In the genomic region with DNA sequence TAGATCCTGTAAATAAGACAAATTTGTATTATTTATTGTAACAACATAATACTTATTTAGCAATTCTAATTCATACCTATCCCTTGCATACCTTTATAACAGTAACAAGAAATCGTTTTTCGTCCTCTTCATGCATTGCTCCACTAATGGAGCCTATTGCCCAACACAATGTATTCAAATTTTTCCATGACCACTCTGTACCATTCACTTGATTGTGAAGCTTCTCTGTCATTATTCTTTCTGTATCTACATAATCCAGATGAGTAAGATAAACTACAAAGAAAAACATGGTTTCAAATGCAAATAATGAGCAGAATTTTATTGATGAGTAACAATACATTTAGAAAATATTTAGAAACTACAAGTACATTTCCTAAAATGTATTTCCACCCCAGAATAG, we compare ENCODE assay signal across 22 cellular contexts. TPM values are rescaled to one million over a fixed set of nuclear protein-coding genes. Genes with fewer than 3 reads are reported as not detected.
DNase-seq lines count a peak whose midpoint lies in the region; ATAC-seq, FAIRE-seq and TF ChIP-seq lines count a peak whose summit lies in the region.
"Had no signal": no experiment of that assay in that cellular context is flagged by ENCODE, and none has a peak within 500 bp of the region (broad histone marks: within the 10 kb centered on the region; RNA-seq: fewer than 3 reads in every experiment).

No MANE protein-coding gene starts in this region.

- no peak overlapping the region for H3K4me3 Mint-ChIP-seq in Calu3 (ENCODE audit: low read depth, unreplicated experiment)

- DNase-seq in HepG2 (ENCODE audit: low spot score): no peak
- DNase-seq in right lobe of liver: no peak
- DNase-seq in Calu3: no peak
- peak; percentile 51 for DNase-seq in amniotic epithelial cell (ENCODE audit: low read depth)
- DNase-seq: BE2C, COR-L47, MG63, NCI-H1930, NCI-H2171, NCI-H446 treated with DMSO at 0.1 percent for 48 hours, NCI-H748 treated with DMSO at 0.1 percent for 48 hours, Peyer's patch, Right ventricle myocardium superior, SK-N-SH had no signal

- H3K36me3 Mint-ChIP-seq in Calu3 (ENCODE audit: insufficient read depth, unreplicated experiment): peaks cover 75% of the 10 kb centered on the region

- TF ChIP-seq POLR2A in HepG2 (IDR thresholded peaks at IDR 0.05; ENCODE audit: insufficient read depth in 1 of 2, low read depth in 2 of 2, low read length in 2 of 2) (no peak), right lobe of liver (IDR thresholded peaks at IDR 0.05) (no peak)

- no peak for TF ChIP-seq CTCF in HepG2 (CRISPR knock-in tag; IDR thresholded peaks at IDR 0.05)
- TF ChIP-seq CTCF in right lobe of liver (IDR thresholded peaks at IDR 0.05): no peak
- TF ChIP-seq CTCF in Calu3 (IDR thresholded peaks at IDR 0.05; ENCODE audit: unreplicated experiment): no peak

- H3K27ac Mint-ChIP-seq in Calu3 (ENCODE audit: unreplicated experiment): no peak overlapping the region

- ATAC-seq in HepG2 (no peak), right lobe of liver (no peak), GM18873 (IDR thresholded peaks at IDR 0.05; ENCODE audit: low FRiP score, unreplicated experiment) (no peak), GM18861 (IDR thresholded peaks at IDR 0.05; ENCODE audit: unreplicated experiment) (no peak), GM21423 (IDR thresholded peaks at IDR 0.05; ENCODE audit: unreplicated experiment) (no peak)
- ATAC-seq: GM12878, HCT116 had no signal

- no peak overlapping the region for H3K27ac ChIP-seq in HepG2 (ENCODE audit: extremely low read length, insufficient read depth, low read length)
- no peak overlapping the region for H3K27ac ChIP-seq in right lobe of liver
- H3K27ac ChIP-seq: KMS-11, Peyer's patch had no signal

- H3K36me3 ChIP-seq in HepG2 (replicated peaks in 1 of 2; ENCODE audit: control insufficient read depth in 1 of 2, insufficient read depth in 2 of 2, low read length in 2 of 2) (peaks cover 25 to 89% of the 10 kb centered on the region in 2 experiments), right lobe of liver (peaks cover 5 to 74% (median 36%) of the 10 kb centered on the region in 4 donors)

- TF ChIP-seq RAD21 in HepG2 (CRISPR knock-in tag; IDR thresholded peaks at IDR 0.05): no peak

- in situ Hi-C loops in HepG2 (cut with HindIII; ENCODE audit: extremely low pct_ligation_motif_present, low pct_unique_long_range_greater_than_20kb): no loop called here

- H3K4me1 ChIP-seq in HepG2 (ENCODE audit: insufficient read depth, low read length) (no peaks in the 10 kb centered on the region), right lobe of liver (peaks cover 0 to 12% (median 0%) of the 10 kb centered on the region in 4 donors)
- H3K4me1 ChIP-seq: BE2C, Peyer's patch had no signal

- no peaks in the 10 kb centered on the region for H3K9me3 ChIP-seq in HepG2 (ENCODE audit: low read length)
- no peaks in the 10 kb centered on the region for H3K9me3 ChIP-seq in right lobe of liver
- H3K9me3 ChIP-seq: BE2C, MG63, Peyer's patch, SK-N-SH had no signal

- CTCF ChIA-PET in HepG2 (lab: Yijun Ruan, JAX; ENCODE audit: low intra/inter-chr PET ratio, low total read pairs) (no interaction called here), Calu3 (lab: Charles Lee) (no interaction called here)

- no peak overlapping the region for H3K4me3 ChIP-seq in HepG2 (replicated peaks in 1 of 3; ENCODE audit: insufficient read depth in 1 of 3, low read depth in 2 of 3, low read length in 3 of 3)
- no peak overlapping the region for H3K4me3 ChIP-seq in right lobe of liver
- H3K4me3 ChIP-seq: GM12878, MG63, Peyer's patch had no signal

- H3K27me3 Mint-ChIP-seq in Calu3 (ENCODE audit: unreplicated experiment): no peaks in the 10 kb centered on the region

- H4K20me1 ChIP-seq in HepG2 (ENCODE audit: insufficient read depth, low read length): no peaks in the 10 kb centered on the region; the same call in 1 of the 2 replicates

- TF ChIP-seq EP300 in HepG2 (IDR thresholded peaks at IDR 0.05; ENCODE audit: low read depth in 2 of 2, low read length in 2 of 2) (no peak), HepG2 (CRISPR knock-in tag; IDR thresholded peaks at IDR 0.05; ENCODE audit: borderline replicate concordance) (no peak)

- intact Hi-C loops in HepG2 (cut with micrococcal nuclease; ENCODE audit: unreplicated experiment) (no loop called here), right lobe of liver (cut with DNase I) (no loop called here), Calu3 (cut with micrococcal nuclease; ENCODE audit: unreplicated experiment) (no loop called here)

- POLR2A ChIA-PET in HepG2 (lab: Yijun Ruan, JAX): no interaction called here

- H3K4me1 Mint-ChIP-seq in Calu3 (ENCODE audit: low read depth, unreplicated experiment): no peaks in the 10 kb centered on the region

- no peak overlapping the region for H3K9ac ChIP-seq in HepG2 (ENCODE audit: insufficient read depth, low read depth, low read length)
- H3K9ac ChIP-seq: KMS-11, SK-N-SH had no signal

- peaks cover 2% of the 10 kb centered on the region for H3K79me2 ChIP-seq in HepG2 (ENCODE audit: insufficient read depth, low read length)

- TSS peak; percentile 52 for BruUV-seq in HepG2 (replicated peaks; lab: Mats Ljungman, UMichigan)
- BruUV-seq in Calu3 (replicated peaks; lab: Mats Ljungman, UMichigan): TSS peak; percentile 63

- no peaks in the 10 kb centered on the region for H3K27me3 ChIP-seq in HepG2 (ENCODE audit: control insufficient read depth in 1 of 2, insufficient read depth in 2 of 2, low read length in 2 of 2)
- H3K27me3 ChIP-seq in right lobe of liver: no peaks in the 10 kb centered on the region
- H3K27me3 ChIP-seq: BE2C, MG63, Peyer's patch had no signal

- no peak overlapping the region for H2AFZ ChIP-seq in HepG2 (ENCODE audit: low read length)

- 96% methylated on average over 2 of the region's 2 CpGs for WGBS in HepG2 (ENCODE audit: low lambda C conversion rate)
- WGBS in right lobe of liver (ENCODE audit: insufficient coverage, low coverage, low lambda C conversion rate, missing lambda C conversion rate): 88% methylated on average over 2 of the region's 2 CpGs

- no peak for FAIRE-seq in HepG2 (lab: Jason Lieb, UNC)
- FAIRE-seq: GM12878, GM18507, HTR-8/SVneo had no signal

- no peak overlapping the region for H3K4me2 ChIP-seq in HepG2 (ENCODE audit: low read depth, low read length)
- H3K4me2 ChIP-seq: KMS-11, SK-N-SH had no signal

- no peaks in the 10 kb centered on the region for H3K9me3 Mint-ChIP-seq in Calu3 (ENCODE audit: low read depth, unreplicated experiment)

TF ChIP-seq in HepG2, 621 proteins besides CTCF, POLR2A, EP300 and RAD21:
- 0 out of 2 replicates have a peak, but pooled peaks have one; percentile 41 for TF ChIP-seq CEBPB (IDR thresholded peaks at IDR 0.05; ENCODE audit: borderline replicate concordance, low read depth, low read length)
- no peak for TF ChIP-seq SCMH1 (CRISPR knock-in tag; IDR thresholded peaks at IDR 0.05; ENCODE audit: borderline replicate concordance)

RNA-seq across cellular contexts. Expression of a gene that starts 21.6 kb away (rescaled TPM):
- total RNA-seq in HepG2 (2016; rRNA removed; fragmentation: Illumina TruSeq; extraction: Trizol) (100 and 155 TPM in 2 replicates), right lobe of liver (10 to 100 TPM; 33.3 to 57.1 (median 41.5) TPM), Calu3 (2022) (89.4 and 94.7 TPM in 2 replicates)
- 43.5 and 56.3 TPM in 2 replicates for total RNA-seq in HepG2 (2016; cell fraction: cytosol; rRNA removed; fragmentation: Illumina TruSeq; extraction: Trizol; ENCODE audit: low read depth)
- 93.9 and 148 TPM in 2 replicates for total RNA-seq in HepG2 (2016; cell fraction: insoluble cytoplasmic fraction; rRNA removed; fragmentation: Illumina TruSeq; extraction: Trizol)
- 37.1 and 44.6 TPM in 2 replicates for total RNA-seq in HepG2 (2016; cell fraction: membrane; rRNA removed; fragmentation: Illumina TruSeq; extraction: Trizol)
- total RNA-seq in HepG2 (2016; cell fraction: nucleus; rRNA removed; fragmentation: Illumina TruSeq; extraction: Trizol): 155 and 174 TPM in 2 replicates
- polyA plus RNA-seq in HepG2 (2011; rRNA removed): 79.9 and 99.2 TPM in 2 replicates
- 38.9 and 63.9 TPM in 2 replicates for polyA plus RNA-seq in HepG2 (2011; cell fraction: cytosol; rRNA removed)
- polyA plus RNA-seq in HepG2 (2011; cell fraction: nucleus; rRNA removed): 110 and 113 TPM in 2 replicates
- polyA plus RNA-seq in HepG2 (2012): 88.4 and 89.7 TPM in 2 replicates
- polyA plus RNA-seq in HepG2 (2016; cell fraction: cytosol; fragmentation: Illumina TruSeq; extraction: Trizol; ENCODE audit: low read depth): 4.3 and 5.9 TPM in 2 replicates
- 126 and 130 TPM in 2 replicates for polyA plus RNA-seq in HepG2 (2016; cell fraction: insoluble cytoplasmic fraction; fragmentation: Illumina TruSeq; extraction: Trizol; ENCODE audit: low read depth)
- polyA plus RNA-seq in HepG2 (2016; cell fraction: membrane; fragmentation: Illumina TruSeq; extraction: Trizol; ENCODE audit: low read depth): 13.7 and 17.5 TPM in 2 replicates
- 191 and 219 TPM in 2 replicates for polyA plus RNA-seq in HepG2 (2016; cell fraction: nucleus; fragmentation: Illumina TruSeq; extraction: Trizol; ENCODE audit: insufficient read depth, low read depth)
- 132 and 183 TPM in 2 replicates for polyA minus RNA-seq in HepG2 (2011; rRNA and poly(A)+ RNA removed; ENCODE audit: low replicate concordance)
- polyA minus RNA-seq in HepG2 (2011; cell fraction: cytosol; rRNA and poly(A)+ RNA removed): 93.0 and 99.9 TPM in 2 replicates
- polyA minus RNA-seq in HepG2 (2011; cell fraction: nucleus; rRNA and poly(A)+ RNA removed): 468 and 469 TPM in 2 replicates

RNA-seq across cellular contexts. Expression of a gene that starts 45.7 kb away (rescaled TPM):
- 212 and 301 TPM in 2 replicates for total RNA-seq in HepG2 (2016; rRNA removed; fragmentation: Illumina TruSeq; extraction: Trizol)
- 126 and 139 TPM in 2 replicates for total RNA-seq in HepG2 (2016; cell fraction: cytosol; rRNA removed; fragmentation: Illumina TruSeq; extraction: Trizol; ENCODE audit: low read depth)
- 218 and 301 TPM in 2 replicates for total RNA-seq in HepG2 (2016; cell fraction: insoluble cytoplasmic fraction; rRNA removed; fragmentation: Illumina TruSeq; extraction: Trizol)
- 90.9 and 111 TPM in 2 replicates for total RNA-seq in HepG2 (2016; cell fraction: membrane; rRNA removed; fragmentation: Illumina TruSeq; extraction: Trizol)
- 246 and 260 TPM in 2 replicates for total RNA-seq in HepG2 (2016; cell fraction: nucleus; rRNA removed; fragmentation: Illumina TruSeq; extraction: Trizol)
- 43.7 and 67.4 TPM in 2 replicates for polyA plus RNA-seq in HepG2 (2011; rRNA removed)
- 17.5 and 27.0 TPM in 2 replicates for polyA plus RNA-seq in HepG2 (2011; cell fraction: cytosol; rRNA removed)
- 81.7 and 90.4 TPM in 2 replicates for polyA plus RNA-seq in HepG2 (2011; cell fraction: nucleus; rRNA removed)
- 75.3 and 92.2 TPM in 2 replicates for polyA plus RNA-seq in HepG2 (2012)
- polyA plus RNA-seq in HepG2 (2016; cell fraction: cytosol; fragmentation: Illumina TruSeq; extraction: Trizol; ENCODE audit: low read depth): 5.3 and 6.2 TPM in 2 replicates
- polyA plus RNA-seq in HepG2 (2016; cell fraction: insoluble cytoplasmic fraction; fragmentation: Illumina TruSeq; extraction: Trizol; ENCODE audit: low read depth): 187 and 199 TPM in 2 replicates
- 23.1 and 26.6 TPM in 2 replicates for polyA plus RNA-seq in HepG2 (2016; cell fraction: membrane; fragmentation: Illumina TruSeq; extraction: Trizol; ENCODE audit: low read depth)
- polyA plus RNA-seq in HepG2 (2016; cell fraction: nucleus; fragmentation: Illumina TruSeq; extraction: Trizol; ENCODE audit: insufficient read depth, low read depth): 273 and 284 TPM in 2 replicates
- 42.1 and 110 TPM in 2 replicates for polyA minus RNA-seq in HepG2 (2011; rRNA and poly(A)+ RNA removed; ENCODE audit: low replicate concordance)
- 55.4 and 63.7 TPM in 2 replicates for polyA minus RNA-seq in HepG2 (2011; cell fraction: cytosol; rRNA and poly(A)+ RNA removed)
- 201 and 221 TPM in 2 replicates for polyA minus RNA-seq in HepG2 (2011; cell fraction: nucleus; rRNA and poly(A)+ RNA removed)
- 10 to 100 TPM; 38.6 to 63.2 (median 51.2) TPM for total RNA-seq in right lobe of liver
- total RNA-seq in Calu3 (2022): 214 and 223 TPM in 2 replicates
